ENCODE assay signal across 1 cellular context in genomic region chr16:83807710-83808572, GRCh38.
TF ChIP-seq lines count a peak whose summit lies in the region.

Gene HSBP1 (plus strand): TSS chr16:83807978. CDS start chr16:83808077, 99 bp downstream.

TF ChIP-seq in HEK293, 187 proteins besides CTCF, POLR2A, EP300 and RAD21 (continued from another document):
- TF ChIP-seq KLF17 (tag by site-specific recombination; IDR thresholded peaks at IDR 0.05): no peak
